In the genomic region with DNA sequence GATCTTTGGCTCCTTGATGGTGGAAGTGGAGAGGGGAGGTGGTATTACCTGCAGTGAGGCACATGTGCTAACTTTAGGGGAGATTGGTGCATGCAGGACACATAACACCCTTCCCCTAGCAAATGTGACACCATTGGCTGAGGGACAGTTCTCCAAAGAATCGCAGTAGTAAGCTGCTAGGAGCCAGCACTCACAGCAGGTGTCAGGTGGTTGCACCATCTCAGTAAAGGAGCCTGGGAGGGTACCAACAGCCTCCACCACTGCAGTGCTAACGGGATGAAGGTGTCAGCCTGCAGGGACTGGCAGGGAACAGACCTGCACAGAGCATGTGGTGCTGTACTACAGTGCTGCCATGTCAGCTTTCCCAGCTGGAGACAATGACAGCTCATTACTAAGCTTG, we compare ENCODE assay signal across 16 cellular contexts.
"Had no signal": no experiment of that assay in that cellular context is flagged by ENCODE, and none has a peak within 500 bp of the region (broad histone marks: within the 10 kb centered on the region; RNA-seq: fewer than 3 reads in every experiment).

No MANE protein-coding gene starts in this region.

- H3K36me3 ChIP-seq: esophagus muscularis mucosa, gastroesophageal sphincter, heart left ventricle, left lung, lower lobe of right lung had no signal

- H3K4me3 ChIP-seq: coronary artery, dorsolateral prefrontal cortex, esophagus muscularis mucosa, gastroesophageal sphincter, heart left ventricle, left lung, lower lobe of right lung had no signal

- H3K27me3 ChIP-seq: esophagus muscularis mucosa, foreskin keratinocyte, gastroesophageal sphincter, heart left ventricle, left lung had no signal

- H3K4me1 ChIP-seq: esophagus muscularis mucosa, foreskin keratinocyte, gastroesophageal sphincter, heart left ventricle, left lung, lower lobe of right lung had no signal

- H3K9me3 ChIP-seq: esophagus muscularis mucosa, gastroesophageal sphincter, heart left ventricle, left lung, lower lobe of right lung had no signal

- ATAC-seq: foreskin keratinocyte, gastroesophageal sphincter, heart left ventricle, left cardiac atrium, left lung, left ventricle myocardium superior, lower lobe of right lung had no signal

- H3K27ac ChIP-seq: coronary artery, dorsolateral prefrontal cortex, esophagus muscularis mucosa, foreskin keratinocyte, gastroesophageal sphincter, heart left ventricle, left lung, lower lobe of right lung had no signal

- DNase-seq: dermis blood vessel endothelial cell; dorsolateral prefrontal cortex; effector CD4-positive, alpha-beta T cell; effector memory CD4-positive, alpha-beta T cell; foreskin keratinocyte; heart left ventricle; hippocampal formation; left cardiac atrium; left lung; left ventricle myocardium superior; lower lobe of right lung; mesenchymal stem cell; midbrain had no signal
